Comparison of ENCODE assay signal across 29 cellular contexts in genomic region chr19:11971045-11971444, GRCh38.
"Had no signal": no experiment of that assay in that cellular context is flagged by ENCODE, and none has a peak within 500 bp of the region (broad histone marks: within the 10 kb centered on the region; RNA-seq: fewer than 3 reads in every experiment).

No MANE protein-coding gene starts in this region.

- H3K9me3 Mint-ChIP-seq: effector memory CD8-positive, alpha-beta T cell had no signal

- H3K9me3 ChIP-seq: colonic mucosa, gastrocnemius medialis, pancreas, testis, uterus had no signal

- H3K4me3 Mint-ChIP-seq: activated CD8-positive, alpha-beta T cell treated with anti-CD3 and anti-CD28 coated beads for 36 hours; activated naive CD8-positive, alpha-beta T cell; effector memory CD8-positive, alpha-beta T cell; naive thymus-derived CD4-positive, alpha-beta T cell had no signal

- H3K27ac ChIP-seq: cardiac muscle cell, colonic mucosa, gastrocnemius medialis, hepatocyte, pancreas, psoas muscle, testis, uterus had no signal

- ATAC-seq: activated CD8-positive, alpha-beta T cell treated with anti-CD3 and anti-CD28 coated beads for 36 hours; effector memory CD8-positive, alpha-beta T cell; gastrocnemius medialis; left ventricle myocardium superior; naive thymus-derived CD4-positive, alpha-beta T cell; psoas muscle had no signal

- H3K27me3 Mint-ChIP-seq: activated CD8-positive, alpha-beta T cell treated with anti-CD3 and anti-CD28 coated beads for 36 hours; activated naive CD8-positive, alpha-beta T cell; effector memory CD8-positive, alpha-beta T cell; naive thymus-derived CD4-positive, alpha-beta T cell had no signal

- H3K27ac Mint-ChIP-seq: activated CD8-positive, alpha-beta T cell treated with anti-CD3 and anti-CD28 coated beads for 36 hours; activated naive CD8-positive, alpha-beta T cell; activated T-helper 2 cell treated with anti-CD3 and anti-CD28 coated beads, Interferon-gamma antibody, Interleukin-2, Interleukin-4, amounts not matched to agents 10 μg/mL and 5 μg/mL and 100 μg/mL, durations not matched to agents 14 hours and 24 hours and 36 hours; effector memory CD8-positive, alpha-beta T cell; naive thymus-derived CD4-positive, alpha-beta T cell had no signal

- H3K27me3 ChIP-seq: cardiac muscle cell, colonic mucosa, dorsolateral prefrontal cortex, gastrocnemius medialis, hepatocyte, pancreas, testis, uterus had no signal

- H3K4me3 ChIP-seq: cardiac muscle cell, colonic mucosa, dorsolateral prefrontal cortex, gastrocnemius medialis, hepatocyte, pancreas, psoas muscle, smooth muscle cell, testis, uterus had no signal

- H3K36me3 ChIP-seq: cardiac muscle cell, colonic mucosa, gastrocnemius medialis, pancreas, uterus had no signal

- DNase-seq: activated CD4-positive, alpha-beta T cell treated with anti-CD3 and anti-CD28 coated beads, Interleukin-2, amount 50 U/mL, for 1 hour; activated CD8-positive, alpha-beta T cell treated with anti-CD3 and anti-CD28 coated beads for 36 hours; activated naive CD4-positive, alpha-beta T cell; activated T-cell treated with anti-CD3 and anti-CD28 coated beads, Interleukin-2, amount 50 U/mL, for 48 hours; anterior cingulate cortex; cerebellar nuclear complex; colonic mucosa; dorsolateral prefrontal cortex; effector memory CD8-positive, alpha-beta T cell; erythroblast; gastrocnemius medialis; islet precursor cell; left ventricle myocardium superior; mammary epithelial cell; midbrain; naive thymus-derived CD4-positive, alpha-beta T cell; pancreas; psoas muscle; stimulated activated CD4-positive, alpha-beta T cell treated with anti-CD3 and anti-CD28 coated beads, Interleukin-15, amount 100 ng/mL, for 24 hours; stimulated activated CD4-positive, alpha-beta T cell treated with anti-CD3 and anti-CD28 coated beads, Interleukin-2, amount 100 ng/mL, for 24 hours; stimulated activated naive CD4-positive, alpha-beta T cell treated with Interleukin-2 at 50 U/mL for 16 hours; testis; trophoblast cell; uterus had no signal

- H3K4me1 ChIP-seq: colonic mucosa, gastrocnemius medialis, pancreas, psoas muscle, testis, uterus had no signal
